15 cellular contexts compared by ENCODE assay signal in genomic region chr9:69548676-69549075, GRCh38.
"Had no signal": no experiment of that assay in that cellular context is flagged by ENCODE, and none has a peak within 500 bp of the region (broad histone marks: within the 10 kb centered on the region; RNA-seq: fewer than 3 reads in every experiment).

No MANE protein-coding gene starts in this region.

- H3K9me3 ChIP-seq: body of pancreas, esophagus squamous epithelium, heart left ventricle, tibial artery had no signal

- DNase-seq: activated CD8-positive, alpha-beta memory T cell treated with anti-CD3 and anti-CD28 coated beads, Interleukin-2, amount 50 U/mL, for 4 hours; activated gamma-delta T cell treated with Interleukin-2 at 50 U/mL for 16 hours; esophagus squamous epithelium; heart left ventricle; stimulated activated CD4-positive, alpha-beta T cell treated with anti-CD3 and anti-CD28 coated beads, Interleukin-12 subunit alpha, Interleukin-12 subunit beta, amount 100 ng/mL, for 4 hours; tibial artery had no signal

- H3K4me1 Mint-ChIP-seq: activated naive CD8-positive, alpha-beta T cell treated with anti-CD3 and anti-CD28 coated beads for 36 hours had no signal

- H3K4me3 ChIP-seq: body of pancreas, coronary artery, esophagus squamous epithelium, heart left ventricle, tibial artery had no signal

- H3K4me3 Mint-ChIP-seq: activated CD4-positive, alpha-beta T cell treated with anti-CD3 and anti-CD28 coated beads, Interleukin-2, amount 10 ng/mL, durations not matched to agents 24 days and 14 days; activated CD8-positive, alpha-beta T cell treated with anti-CD3 and anti-CD28 coated beads, Interleukin-2, amount 10 ng/mL, durations not matched to agents 7 days and 5 days; activated naive CD8-positive, alpha-beta T cell treated with anti-CD3 and anti-CD28 coated beads for 36 hours; activated T-cell treated with anti-CD3 and anti-CD28 coated beads, Interleukin-2, amount 50 U/mL, for 72 hours; nephron progenitor cell; stimulated activated effector memory CD8-positive, alpha-beta T cell treated with anti-CD3 and anti-CD28 coated beads, Interleukin-12 subunit alpha, Interleukin-12 subunit beta, amount 100 ng/mL, for 72 hours; WTC11 had no signal

- H3K36me3 Mint-ChIP-seq: activated naive CD8-positive, alpha-beta T cell treated with anti-CD3 and anti-CD28 coated beads for 36 hours; stimulated activated effector memory CD8-positive, alpha-beta T cell treated with anti-CD3 and anti-CD28 coated beads, Interleukin-12 subunit alpha, Interleukin-12 subunit beta, amount 100 ng/mL, for 72 hours; WTC11 had no signal

- H3K9me3 Mint-ChIP-seq: activated CD4-positive, alpha-beta T cell treated with anti-CD3 and anti-CD28 coated beads, Interleukin-2, amount 10 ng/mL, durations not matched to agents 24 days and 14 days; activated naive CD8-positive, alpha-beta T cell treated with anti-CD3 and anti-CD28 coated beads for 36 hours; activated T-cell treated with anti-CD3 and anti-CD28 coated beads, Interleukin-2, amount 50 U/mL, for 72 hours; nephron progenitor cell; stimulated activated effector memory CD8-positive, alpha-beta T cell treated with anti-CD3 and anti-CD28 coated beads, Interleukin-12 subunit alpha, Interleukin-12 subunit beta, amount 100 ng/mL, for 72 hours; WTC11 had no signal

- H3K4me1 ChIP-seq: body of pancreas, tibial artery had no signal

- H3K27ac ChIP-seq: body of pancreas, coronary artery, esophagus squamous epithelium, heart left ventricle, tibial artery had no signal

- ATAC-seq: activated CD8-positive, alpha-beta T cell treated with anti-CD3 and anti-CD28 coated beads, Interleukin-2, amount 10 ng/mL, durations not matched to agents 7 days and 5 days; body of pancreas had no signal

- H3K27ac Mint-ChIP-seq: activated CD4-positive, alpha-beta T cell treated with anti-CD3 and anti-CD28 coated beads, Interleukin-2, amount 10 ng/mL, durations not matched to agents 24 days and 14 days; activated CD8-positive, alpha-beta T cell treated with anti-CD3 and anti-CD28 coated beads, Interleukin-2, amount 10 ng/mL, durations not matched to agents 7 days and 5 days; activated naive CD8-positive, alpha-beta T cell treated with anti-CD3 and anti-CD28 coated beads for 36 hours; activated T-cell treated with anti-CD3 and anti-CD28 coated beads, Interleukin-2, amount 50 U/mL, for 72 hours; nephron progenitor cell; stimulated activated effector memory CD8-positive, alpha-beta T cell treated with anti-CD3 and anti-CD28 coated beads, Interleukin-12 subunit alpha, Interleukin-12 subunit beta, amount 100 ng/mL, for 72 hours; WTC11 had no signal

- H3K27me3 ChIP-seq: body of pancreas, esophagus squamous epithelium, heart left ventricle, tibial artery had no signal

- H3K36me3 ChIP-seq: esophagus squamous epithelium, heart left ventricle, tibial artery had no signal
